In genomic region chr4:16222957-16223527, GRCh38 we compare ENCODE assay signal across 11 cellular contexts. TPM values are rescaled to one million over a fixed set of nuclear protein-coding genes. Genes with fewer than 3 reads are reported as not detected.
DNase-seq lines count a peak whose midpoint lies in the region; ATAC-seq and TF ChIP-seq lines count a peak whose summit lies in the region.
"Had no signal": no experiment of that assay in that cellular context is flagged by ENCODE, and none has a peak within 500 bp of the region (broad histone marks: within the 10 kb centered on the region; RNA-seq: fewer than 3 reads in every experiment).

No MANE protein-coding gene starts in this region.

- H3K9me3 ChIP-seq in heart left ventricle (no peaks in the 10 kb centered on the region), heart right ventricle (no peaks in the 10 kb centered on the region), left lung (no peaks in the 10 kb centered on the region), upper lobe of left lung (no peaks in the 10 kb centered on the region)

- TF ChIP-seq CTCF in heart left ventricle (IDR thresholded peaks at IDR 0.05) (no peak), heart right ventricle (IDR thresholded peaks at IDR 0.05) (no peak), left lung (IDR thresholded peaks at IDR 0.05) (no peak), upper lobe of left lung (IDR thresholded peaks at IDR 0.05) (no peak), GM13977 (IDR thresholded peaks at IDR 0.05; ENCODE audit: extremely low read depth, insufficient read depth, missing control alignments) (no peak)
- no peak for TF ChIP-seq CTCF in activated CD8-positive, alpha-beta T cell treated with anti-CD3 and anti-CD28 coated beads for 36 hours (IDR thresholded peaks at IDR 0.05)

- no peak for TF ChIP-seq EP300 in upper lobe of left lung (IDR thresholded peaks at IDR 0.05)

- DNase-seq in heart left ventricle = no peak
- no peak for DNase-seq in heart right ventricle
- DNase-seq in activated CD8-positive, alpha-beta T cell treated with anti-CD3 and anti-CD28 coated beads for 36 hours = no peak
- no peak for DNase-seq in left lung
- DNase-seq in upper lobe of left lung = no peak
- DNase-seq in GM13977 (ENCODE audit: low spot score) = no peak
- DNase-seq in ecto neural progenitor cell (ENCODE audit: low spot score) = no peak
- DNase-seq: central memory CD4-positive, alpha-beta T cell; NCI-H2171; SHP77 had no signal

- in situ Hi-C loops in GM13977 (cut with MboI; ENCODE audit: low pct_unique_long_range_greater_than_20kb, low sequenced_read_pairs, unreplicated experiment) = loop anchor here (25.0 kb wide), 1 partner anchor 1211 kb away; the partner anchor contains the start of gene CPEB2

- ATAC-seq in heart left ventricle (no peak), heart right ventricle (no peak), left lung (peak; percentile 55), upper lobe of left lung (ENCODE audit: low FRiP score in 2 of 2) (peak in 1 of 2 donors; percentile 86), GM21526 (IDR thresholded peaks at IDR 0.05; ENCODE audit: low FRiP score, unreplicated experiment) (no peak)
- ATAC-seq in activated CD8-positive, alpha-beta T cell treated with anti-CD3 and anti-CD28 coated beads for 36 hours = no peak

- H3K27ac Mint-ChIP-seq in activated CD8-positive, alpha-beta T cell treated with anti-CD3 and anti-CD28 coated beads for 36 hours = peak overlapping the region; percentile 17

- TF ChIP-seq POLR2A in heart left ventricle (IDR thresholded peaks at IDR 0.05) (no peak), upper lobe of left lung (IDR thresholded peaks at IDR 0.05) (no peak)

- intact Hi-C loops in heart left ventricle (cut with DNase I) (no loop called here), heart right ventricle (cut with DNase I) (no loop called here), left lung (cut with DNase I) (no loop called here)
- intact Hi-C loops in activated CD8-positive, alpha-beta T cell treated with anti-CD3 and anti-CD28 coated beads for 36 hours (cut with micrococcal nuclease) = loop anchor here (5.0 kb wide), 1 partner anchor 34 kb away; no protein-coding TSS in a partner anchor

- peaks cover 26% of the 10 kb centered on the region for H3K36me3 Mint-ChIP-seq in activated CD8-positive, alpha-beta T cell treated with anti-CD3 and anti-CD28 coated beads for 36 hours (ENCODE audit: low read depth)

- H3K4me1 ChIP-seq in heart left ventricle (peaks cover 0 to 68% (median 45%) of the 10 kb centered on the region in 12 donors), heart right ventricle (peaks cover 0 to 55% (median 45%) of the 10 kb centered on the region in 9 donors), left lung (peaks cover 19 to 65% of the 10 kb centered on the region in 2 donors), upper lobe of left lung (peaks cover 36 to 51% (median 41%) of the 10 kb centered on the region in 4 donors)

- peak overlapping the region; percentile 88 for H3K4me3 Mint-ChIP-seq in activated CD8-positive, alpha-beta T cell treated with anti-CD3 and anti-CD28 coated beads for 36 hours

- H3K27ac ChIP-seq in heart left ventricle (peak overlapping the region in 11 of 12 donors; percentile 18 to 99 (median 33)), heart right ventricle (peak overlapping the region in 5 of 10 donors; percentile 11 to 98 (median 90)), left lung (peak overlapping the region; percentile 20 to 88), upper lobe of left lung (peak overlapping the region in 3 of 4 donors; percentile 0 to 100 (median 50))

- H3K4me3 ChIP-seq in heart left ventricle (peak overlapping the region in 6 of 12 donors; percentile 0 to 93 (median 87)), heart right ventricle (peak overlapping the region in 3 of 10 donors; percentile 19 to 89 (median 78)), left lung (no peak overlapping the region), upper lobe of left lung (peak overlapping the region in 1 of 4 donors; percentile 92)

- POLR2A ChIA-PET in activated CD8-positive, alpha-beta T cell treated with anti-CD3 and anti-CD28 coated beads for 36 hours (lab: Charles Lee) = no interaction called here

- CTCF ChIA-PET in activated CD8-positive, alpha-beta T cell treated with anti-CD3 and anti-CD28 coated beads for 36 hours (lab: Charles Lee) = no interaction called here

- H3K4me1 Mint-ChIP-seq in activated CD8-positive, alpha-beta T cell treated with anti-CD3 and anti-CD28 coated beads for 36 hours (ENCODE audit: low read depth) = peaks cover 56% of the 10 kb centered on the region

- H3K27me3 ChIP-seq in heart left ventricle = no peaks in the 10 kb centered on the region
- no peaks in the 10 kb centered on the region for H3K27me3 ChIP-seq in heart right ventricle
- no peaks in the 10 kb centered on the region for H3K27me3 ChIP-seq in left lung
- H3K27me3 ChIP-seq in upper lobe of left lung = no peaks in the 10 kb centered on the region

- peaks cover 0 to 7% (median 0%) of the 10 kb centered on the region in 9 donors for H3K36me3 ChIP-seq in heart left ventricle
- peaks cover 0 to 9% (median 0%) of the 10 kb centered on the region in 9 donors for H3K36me3 ChIP-seq in heart right ventricle
- H3K36me3 ChIP-seq in left lung = no peaks in the 10 kb centered on the region
- H3K36me3 ChIP-seq in upper lobe of left lung = peaks cover 0 to 2% (median 0%) of the 10 kb centered on the region in 4 donors

- H3K9me3 Mint-ChIP-seq in activated CD8-positive, alpha-beta T cell treated with anti-CD3 and anti-CD28 coated beads for 36 hours = no peaks in the 10 kb centered on the region

- no peaks in the 10 kb centered on the region for H3K27me3 Mint-ChIP-seq in activated CD8-positive, alpha-beta T cell treated with anti-CD3 and anti-CD28 coated beads for 36 hours

RNA-seq across cellular contexts. Expression of gene TAPT1, which starts 3.2 kb away (rescaled TPM):
- total RNA-seq in heart left ventricle = 10 to 100 TPM; 15.8 to 53.4 (median 38.0) TPM
- polyA plus RNA-seq in heart left ventricle = 10 to 100 TPM; 12.3 to 23.8 TPM
- total RNA-seq in heart right ventricle = 10 to 100 TPM; 28.6 to 44.8 (median 36.2) TPM
- 10 to 100 TPM; 14.3 to 19.6 TPM for polyA plus RNA-seq in heart right ventricle
- 10 to 100 TPM; 34.2 to 35.5 TPM for total RNA-seq in activated CD8-positive, alpha-beta T cell treated with anti-CD3 and anti-CD28 coated beads for 36 hours
- total RNA-seq in left lung = 10 to 100 TPM; 42.9 to 60.4 TPM
- 10 to 100 TPM; 22.3 to 79.0 (median 48.1) TPM for total RNA-seq in upper lobe of left lung
